Comparison of ENCODE assay signal across 8 cellular contexts in genomic region chr1:160795951-160796383, GRCh38. TPM values are rescaled to one million over a fixed set of nuclear protein-coding genes. Genes with fewer than 3 reads are reported as not detected.
DNase-seq lines count a peak whose midpoint lies in the region; ATAC-seq and TF ChIP-seq lines count a peak whose summit lies in the region.

LY9 (plus strand) TSS chr1:160796174; CDS start chr1:160796188, 14 bp downstream.

- TF ChIP-seq EP300 in stomach (IDR thresholded peaks at IDR 0.05) = no peak

- H3K27ac Mint-ChIP-seq in activated CD4-positive, alpha-beta T cell treated with anti-CD3 and anti-CD28 coated beads, Interleukin-2, amount 10 ng/mL, durations not matched to agents 7 days and 5 days = peak within 1 kb of the TSS; percentile 92

- H3K27me3 ChIP-seq in lower lobe of right lung (ENCODE audit: low read depth) (peaks cover 5% of the 10 kb centered on the region), stomach (no peaks in the 10 kb centered on the region)

- WGBS in stomach, 5 donors = 80 to 95% (median 88%) methylated on average over 2 to 4 of the region's 4 CpGs

- H3K36me3 ChIP-seq in lower lobe of right lung (no peaks in the 10 kb centered on the region), stomach (no peaks in the 10 kb centered on the region)

- no peaks in the 10 kb centered on the region for H3K4me1 ChIP-seq in lower lobe of right lung
- H3K4me1 ChIP-seq in stomach = no peaks in the 10 kb centered on the region

- no peak for TF ChIP-seq CTCF in lower lobe of right lung (IDR thresholded peaks at IDR 0.05)
- no peak for TF ChIP-seq CTCF in stomach (IDR thresholded peaks at IDR 0.05)

- no peak for TF ChIP-seq POLR2A in stomach (IDR thresholded peaks at IDR 0.05)

- peak within 1 kb of the TSS; percentile 86 for H3K4me3 Mint-ChIP-seq in activated CD4-positive, alpha-beta T cell treated with anti-CD3 and anti-CD28 coated beads, Interleukin-2, amount 10 ng/mL, durations not matched to agents 7 days and 5 days

- peaks cover 37% of the 10 kb centered on the region for H3K36me3 Mint-ChIP-seq in activated CD4-positive, alpha-beta T cell treated with anti-CD3 and anti-CD28 coated beads, Interleukin-2, amount 10 ng/mL, durations not matched to agents 7 days and 5 days (ENCODE audit: low read depth)

- H3K27me3 Mint-ChIP-seq in activated CD4-positive, alpha-beta T cell treated with anti-CD3 and anti-CD28 coated beads, Interleukin-2, amount 10 ng/mL, durations not matched to agents 7 days and 5 days = no peaks in the 10 kb centered on the region

- peak; percentile 85 for ATAC-seq in GM19324 (IDR thresholded peaks at IDR 0.05; ENCODE audit: low FRiP score, unreplicated experiment)
- ATAC-seq in HG03159 (IDR thresholded peaks at IDR 0.05; ENCODE audit: unreplicated experiment) = peak; percentile 77
- peak; percentile 69 to 86 for ATAC-seq in lower lobe of right lung

- peak within 1 kb of the TSS; percentile 36 for H3K4me3 ChIP-seq in lower lobe of right lung
- peak within 1 kb of the TSS in 2 of 4 donors; percentile 9 to 34 for H3K4me3 ChIP-seq in stomach

- H3K9me3 ChIP-seq in lower lobe of right lung = no peaks in the 10 kb centered on the region
- H3K9me3 ChIP-seq in stomach = no peaks in the 10 kb centered on the region

- DNase-seq in activated CD4-positive, alpha-beta T cell treated with anti-CD3 and anti-CD28 coated beads, Interleukin-2, amount 10 ng/mL, durations not matched to agents 7 days and 5 days = peak; percentile 91
- no peak for DNase-seq in lower lobe of right lung
- peak; percentile 45 for DNase-seq in stomach
- no peak for DNase-seq in OCI-M1 (lab: John Stamatoyannopoulos, UW)
- DNase-seq in mesenteric fat pad (ENCODE audit: low spot score) = no peak
- no peak for DNase-seq in AG08395 (ENCODE audit: low spot score)

- H3K9me3 Mint-ChIP-seq in activated CD4-positive, alpha-beta T cell treated with anti-CD3 and anti-CD28 coated beads, Interleukin-2, amount 10 ng/mL, durations not matched to agents 7 days and 5 days = no peaks in the 10 kb centered on the region

- POLR2A ChIA-PET in activated CD4-positive, alpha-beta T cell treated with anti-CD3 and anti-CD28 coated beads, Interleukin-2, amount 10 ng/mL, durations not matched to agents 7 days and 5 days (lab: Charles Lee) = no interaction called here

- intact Hi-C loops in lower lobe of right lung (cut with DNase I) (no loop called here), stomach (cut with DNase I; ENCODE audit: low total_unique reads) (no loop called here)

- H3K27ac ChIP-seq in lower lobe of right lung = peak within 1 kb of the TSS; percentile 18
- H3K27ac ChIP-seq in stomach = peak within 1 kb of the TSS in 3 of 5 donors; percentile 15 to 66 (median 46)

- H3K4me1 Mint-ChIP-seq in activated CD4-positive, alpha-beta T cell treated with anti-CD3 and anti-CD28 coated beads, Interleukin-2, amount 10 ng/mL, durations not matched to agents 7 days and 5 days = peaks cover 61% of the 10 kb centered on the region

- CTCF ChIA-PET in activated CD4-positive, alpha-beta T cell treated with anti-CD3 and anti-CD28 coated beads, Interleukin-2, amount 10 ng/mL, durations not matched to agents 7 days and 5 days (lab: Charles Lee) = interaction anchor here (1.0 to 3.4 kb wide), 12 partner anchors 10 to 71 kb away, joined by 3 to 14 read pairs (median 4); no protein-coding TSS in a partner anchor

RNA-seq across cellular contexts. Expression of gene LY9, which starts in this region (rescaled TPM):
- 10 to 100 TPM; 45.9 to 49.0 TPM for total RNA-seq in activated CD4-positive, alpha-beta T cell treated with anti-CD3 and anti-CD28 coated beads, Interleukin-2, amount 10 ng/mL, durations not matched to agents 7 days and 5 days
- total RNA-seq in lower lobe of right lung (1.8 TPM), stomach (1 to 10 TPM in 3 of 5 donors, not detected in 2; 1.3 to 7.5 (median 1.7) TPM), mesenteric fat pad (0.64 TPM)
- 1 to 10 TPM in 1 of 3 donors, under 1 TPM in 2; 0.25 to 1.1 (median 0.63) TPM for polyA plus RNA-seq in stomach

Comparison
In these comparisons a context has a peak if more than half of its experiments do, and no peak if none do; other contexts are left out.
1. RNA of gene LY9 (total RNA-seq): 45.9 to 49.0 TPM in activated CD4-positive, alpha-beta T cell treated with anti-CD3 and anti-CD28 coated beads, Interleukin-2, amount 10 ng/mL, durations not matched to agents 7 days and 5 days; 1.8 TPM in lower lobe of right lung (single experiment), 1.3 to 7.5 TPM in stomach and 0.64 TPM in mesenteric fat pad (single experiment); every median in the first group is over 4 times any median in the second.
2. DNase-seq: peak in activated CD4-positive, alpha-beta T cell treated with anti-CD3 and anti-CD28 coated beads, Interleukin-2, amount 10 ng/mL, durations not matched to agents 7 days and 5 days (single experiment) and stomach (single experiment); none in lower lobe of right lung (single experiment), OCI-M1 (single experiment), mesenteric fat pad (single experiment) and AG08395 (single experiment).
3. Peak in every context shown above with its lines, with median percentiles within 50 percentile points of each other: ATAC-seq.